26 cellular contexts compared by ENCODE assay signal in genomic region chr11:124737638-124738293, GRCh38. TPM values are rescaled to one million over a fixed set of nuclear protein-coding genes. Genes with fewer than 3 reads are reported as not detected.
"Had no signal": no experiment of that assay in that cellular context is flagged by ENCODE, and none has a peak within 500 bp of the region (broad histone marks: within the 10 kb centered on the region; RNA-seq: fewer than 3 reads in every experiment).

No MANE protein-coding gene starts in this region.

- H3K4me3 ChIP-seq: coronary artery, gastroesophageal sphincter, heart right ventricle, left lung, ovary, smooth muscle cell, stomach, thoracic aorta had no signal

- DNase-seq: activated CD4-positive, alpha-beta T cell treated with anti-CD3 and anti-CD28 coated beads, Interleukin-2, amount 10 ng/mL, durations not matched to agents 7 days and 5 days; activated CD8-positive, alpha-beta T cell treated with anti-CD3 and anti-CD28 coated beads, Interleukin-2, amount 10 ng/mL, durations not matched to agents 7 days and 5 days; activated effector memory CD4-positive, alpha-beta T cell treated with Interleukin-2 at 50 U/mL for 16 hours; activated T-cell treated with anti-CD3 and anti-CD28 coated beads, Interleukin-2, amount 50 U/mL, for 48 hours; central memory CD4-positive, alpha-beta T cell; effector CD4-positive, alpha-beta T cell; heart right ventricle; left lung; ovary; stimulated activated CD4-positive, alpha-beta T cell treated with anti-CD3 and anti-CD28 coated beads, Interleukin-4, amount 100 ng/mL, for 24 hours; stomach; T1000 had no signal

- H3K36me3 ChIP-seq: gastroesophageal sphincter, heart right ventricle, left lung, ovary, stomach, thoracic aorta had no signal

- ATAC-seq: activated CD4-positive, CD25-positive, alpha-beta regulatory T cell treated with anti-CD3 and anti-CD28 coated beads, Interleukin-2, amount 50 U/mL, for 24 hours; activated CD8-positive, alpha-beta T cell treated with anti-CD3 and anti-CD28 coated beads, Interleukin-2, amount 10 ng/mL, durations not matched to agents 7 days and 5 days; activated naive CD4-positive, alpha-beta T cell treated with anti-CD3 and anti-CD28 coated beads, Interleukin-2, amount 50 U/mL, for 72 hours; esophagus mucosa; gastroesophageal sphincter; heart right ventricle; left lung; sciatic nerve; stimulated activated effector memory CD8-positive, alpha-beta T cell treated with anti-CD3 and anti-CD28 coated beads, Interleukin-12 subunit alpha, Interleukin-12 subunit beta, amount 100 ng/mL, for 72 hours had no signal

- H3K36me3 Mint-ChIP-seq: activated naive CD4-positive, alpha-beta T cell treated with anti-CD3 and anti-CD28 coated beads, Interleukin-2, amount 50 U/mL, for 72 hours; mesothelial cell of epicardium had no signal

- H3K9me3 ChIP-seq: gastroesophageal sphincter, heart right ventricle, left lung, ovary, stomach, thoracic aorta had no signal

- H3K9me3 Mint-ChIP-seq: activated CD4-positive, alpha-beta T cell treated with anti-CD3 and anti-CD28 coated beads, Interleukin-2, amount 10 ng/mL, durations not matched to agents 7 days and 5 days; activated naive CD4-positive, alpha-beta T cell treated with anti-CD3 and anti-CD28 coated beads, Interleukin-2, amount 50 U/mL, for 72 hours; mesothelial cell of epicardium; stimulated activated effector memory CD8-positive, alpha-beta T cell treated with anti-CD3 and anti-CD28 coated beads, Interleukin-12 subunit alpha, Interleukin-12 subunit beta, amount 100 ng/mL, for 72 hours had no signal

- H3K27ac ChIP-seq: gastroesophageal sphincter, heart right ventricle, left lung, ovary, stomach had no signal

- H3K27me3 ChIP-seq: ovary had no signal

- H3K27ac Mint-ChIP-seq: activated CD8-positive, alpha-beta T cell treated with anti-CD3 and anti-CD28 coated beads, Interleukin-2, amount 10 ng/mL, durations not matched to agents 7 days and 5 days; mesothelial cell of epicardium; stimulated activated effector memory CD8-positive, alpha-beta T cell treated with anti-CD3 and anti-CD28 coated beads, Interleukin-12 subunit alpha, Interleukin-12 subunit beta, amount 100 ng/mL, for 72 hours had no signal

- H3K4me3 Mint-ChIP-seq: activated CD4-positive, alpha-beta T cell treated with anti-CD3 and anti-CD28 coated beads, Interleukin-2, amount 10 ng/mL, durations not matched to agents 7 days and 5 days; activated CD8-positive, alpha-beta T cell treated with anti-CD3 and anti-CD28 coated beads, Interleukin-2, amount 10 ng/mL, durations not matched to agents 7 days and 5 days; mesothelial cell of epicardium; stimulated activated effector memory CD8-positive, alpha-beta T cell treated with anti-CD3 and anti-CD28 coated beads, Interleukin-12 subunit alpha, Interleukin-12 subunit beta, amount 100 ng/mL, for 72 hours had no signal

RNA-seq across cellular contexts. Expression of gene NRGN, which starts 2.0 kb away (rescaled TPM):
- total RNA-seq: kidney epithelial cell, myocyte had no signal

RNA-seq across cellular contexts. Expression of gene VSIG2, which starts 14.3 kb away (rescaled TPM):
- total RNA-seq: activated CD8-positive, alpha-beta T cell treated with anti-CD3 and anti-CD28 coated beads, Interleukin-2, amount 10 ng/mL, durations not matched to agents 7 days and 5 days; activated naive CD4-positive, alpha-beta T cell treated with anti-CD3 and anti-CD28 coated beads, Interleukin-2, amount 50 U/mL, for 72 hours; myocyte; smooth muscle cell; T-helper 1 cell treated with Interleukin-12 subunit alpha and Interleukin-12 subunit beta and Interleukin-4 antibody, amounts not matched to agents 30 ng/mL and 1 ng/mL, for 36 hours had no signal
- polyA plus RNA-seq: neural cell, smooth muscle cell had no signal
